Comparison of ENCODE assay signal across 16 cellular contexts in genomic region chr1:205681364-205681763, GRCh38. TPM values are rescaled to one million over a fixed set of nuclear protein-coding genes. Genes with fewer than 3 reads are reported as not detected.
A peak's percentile ranks its signal among the peaks of the same experiment; 100 is the strongest.
DNase-seq lines count a peak whose midpoint lies in the region; ATAC-seq, FAIRE-seq and TF ChIP-seq lines count a peak whose summit lies in the region.
"Had no signal": no experiment of that assay in that cellular context is flagged by ENCODE, and none has a peak within 500 bp of the region (broad histone marks: within the 10 kb centered on the region; RNA-seq: fewer than 3 reads in every experiment).

No MANE protein-coding gene starts in this region.

- no peak overlapping the region for H4K5ac ChIP-seq in H1 (ENCODE audit: insufficient read length, low read depth, low read length)

- TF ChIP-seq EP300 in H1 (IDR thresholded peaks at IDR 0.05; ENCODE audit: borderline replicate concordance in 1 of 2, low read depth in 2 of 2, low read length in 2 of 2), result no peak

- POLR2A ChIA-PET in H1 (lab: Charles Lee; ENCODE audit: partially characterized antibody), result interaction anchor here (1.8 to 5.4 kb wide), 6 partner anchors 11 to 50 kb away, joined by 11 to 49 read pairs (median 12); partner anchors contain the start of gene ELK4

- no peaks in the 10 kb centered on the region for H3K27me3 ChIP-seq in Loucy (ENCODE audit: insufficient read depth, low read length, poor library complexity, severe bottlenecking)
- H3K27me3 ChIP-seq in H1 (replicated peaks in 1 of 4; ENCODE audit: control insufficient read depth in 3 of 4, extremely low read depth in 1 of 4, insufficient read depth in 3 of 4, low read length in 3 of 4), result peaks cover 0 to 11% (median 2%) of the 10 kb centered on the region in 4 experiments; a peak in 2 of 7 replicates

- H3K4me1 ChIP-seq in Loucy (ENCODE audit: insufficient read depth, low read length, poor library complexity, severe bottlenecking) (peaks cover 40% of the 10 kb centered on the region), H1 (replicated peaks in 1 of 4; ENCODE audit: control insufficient read depth in 3 of 4, insufficient read depth in 4 of 4, low read length in 3 of 4) (peaks cover 4 to 21% (median 12%) of the 10 kb centered on the region in 4 experiments)

- H3K4ac ChIP-seq in H1 (replicated peaks; ENCODE audit: insufficient read length, low read depth, low read length), result no peak overlapping the region

- no peaks in the 10 kb centered on the region for H3K9me3 ChIP-seq in Loucy (ENCODE audit: insufficient read depth, low read depth, low read length)
- no peaks in the 10 kb centered on the region for H3K9me3 ChIP-seq in H1 (ENCODE audit: insufficient read depth in 2 of 2, low read depth in 1 of 2, low read length in 1 of 2)
- H3K9me3 ChIP-seq: BLaER1 treated with 17β-estradiol and CSF1 and Interleukin-3, amounts not matched to agents 10 nM and 100 nM had no signal

- H3K79me1 ChIP-seq in H1 (ENCODE audit: low read depth, low read length), result peaks cover 6% of the 10 kb centered on the region; the same call in 1 of the 2 replicates

- H4K91ac ChIP-seq in H1 (replicated peaks; ENCODE audit: insufficient read length, low read length), result no peak overlapping the region

- FAIRE-seq in H1 (lab: Jason Lieb, UNC), result no peak

- H4K20me1 ChIP-seq in Loucy (ENCODE audit: insufficient read depth, low read length, poor library complexity, severe bottlenecking) (peaks cover 4% of the 10 kb centered on the region), H1 (replicated peaks in 1 of 2; ENCODE audit: control insufficient read depth in 1 of 2, insufficient read depth in 2 of 2, low read length in 2 of 2) (peaks cover 0 to 6% of the 10 kb centered on the region in 2 experiments)

- no peaks in the 10 kb centered on the region for H3K9me2 ChIP-seq in Loucy (replicated peaks; ENCODE audit: low read depth, low read length)

- CTCF ChIA-PET in H1 (lab: Charles Lee; ENCODE audit: partially characterized antibody), result interaction anchor here (1.1 to 17.5 kb wide), 9 partner anchors 9 to 235 kb away, joined by 3 to 378 read pairs (median 4); no protein-coding TSS in a partner anchor

- H3F3A ChIP-seq in Loucy (ENCODE audit: low read depth), result 0 out of 2 replicates have a peak, but pooled peaks cover 2% of the 10 kb centered on the region

- H3K9me3 Mint-ChIP-seq in T-helper 2 cell treated with Interferon-gamma antibody and Interleukin-4, amounts not matched to agents 5 μg/mL and 100 μg/mL, for 36 hours, result no peaks in the 10 kb centered on the region
- H3K9me3 Mint-ChIP-seq in osteocyte (ENCODE audit: unreplicated experiment), result no peaks in the 10 kb centered on the region
- H3K9me3 Mint-ChIP-seq: activated CD4-positive, alpha-beta T cell treated with anti-CD3 and anti-CD28 coated beads, Interleukin-2, amount 10 ng/mL, durations not matched to agents 7 days and 5 days; activated naive CD8-positive, alpha-beta T cell treated with anti-CD3 and anti-CD28 coated beads, Interleukin-2, amount 50 U/mL, for 24 hours had no signal

- no peak overlapping the region for H2BK5ac ChIP-seq in H1 (ENCODE audit: low read depth, low read length)

- H3K4me3 Mint-ChIP-seq in T-helper 2 cell treated with Interferon-gamma antibody and Interleukin-4, amounts not matched to agents 5 μg/mL and 100 μg/mL, for 36 hours, result peak overlapping the region; percentile 71
- no peak overlapping the region for H3K4me3 Mint-ChIP-seq in osteocyte (ENCODE audit: unreplicated experiment)

- H3K4me2 ChIP-seq in Loucy (ENCODE audit: low read depth, low read length, poor library complexity, severe bottlenecking) (peak overlapping the region; percentile 98), H1 (ENCODE audit: insufficient read depth in 1 of 2, low read depth in 2 of 2, low read length in 2 of 2) (peak overlapping the region in 1 of 2 experiments; percentile 83; a peak in 1 of 4 replicates)

- TF ChIP-seq CTCF in Loucy (conservative IDR thresholded peaks at IDR 0.05; ENCODE audit: low read length) (0 out of 2 replicates have a peak, but pooled peaks have one; percentile 9), H1 (IDR thresholded peaks at IDR 0.05; ENCODE audit: control extremely low read depth in 1 of 3, insufficient read depth in 1 of 3, low read depth in 1 of 3, low read length in 3 of 3) (no peak), osteocyte (IDR thresholded peaks at IDR 0.05) (no peak)

- peak overlapping the region; percentile 81; the same call in 1 of the 2 replicates for H2BK15ac ChIP-seq in H1 (ENCODE audit: low read length)

- TF ChIP-seq POLR2A in H1 (IDR thresholded peaks at IDR 0.05; ENCODE audit: control extremely low read depth in 1 of 2, low read depth in 2 of 2, low read length in 2 of 2), result no peak

- H3K9ac ChIP-seq in Loucy (ENCODE audit: low read depth, low read length, poor library complexity, severe bottlenecking) (no peak overlapping the region), H1 (replicated peaks in 1 of 4; ENCODE audit: extremely low read depth in 1 of 4, low read depth in 3 of 4, low read length in 3 of 4) (no peak overlapping the region)

- no peak overlapping the region for H2BK120ac ChIP-seq in H1 (replicated peaks; ENCODE audit: low read depth, low read length)

- no peak overlapping the region for H3K56ac ChIP-seq in H1 (replicated peaks; ENCODE audit: insufficient read length, low read depth, low read length)

- H3K27me3 Mint-ChIP-seq in T-helper 2 cell treated with Interferon-gamma antibody and Interleukin-4, amounts not matched to agents 5 μg/mL and 100 μg/mL, for 36 hours (ENCODE audit: low read depth), result peaks cover 16% of the 10 kb centered on the region
- H3K27me3 Mint-ChIP-seq in osteocyte (ENCODE audit: unreplicated experiment), result no peaks in the 10 kb centered on the region

- no peak overlapping the region for H2BK12ac ChIP-seq in H1 (ENCODE audit: low read depth, low read length)

- no peak for ATAC-seq in GM21381 (IDR thresholded peaks at IDR 0.05; ENCODE audit: unreplicated experiment)
- ATAC-seq: activated naive CD8-positive, alpha-beta T cell treated with anti-CD3 and anti-CD28 coated beads, Interleukin-2, amount 50 U/mL, for 24 hours had no signal

- H2BK20ac ChIP-seq in H1 (ENCODE audit: low read length), result no peak overlapping the region

- no peaks in the 10 kb centered on the region for H3K36me3 Mint-ChIP-seq in T-helper 2 cell treated with Interferon-gamma antibody and Interleukin-4, amounts not matched to agents 5 μg/mL and 100 μg/mL, for 36 hours (ENCODE audit: low read depth)
- no peaks in the 10 kb centered on the region for H3K36me3 Mint-ChIP-seq in osteocyte (ENCODE audit: unreplicated experiment)

- peaks cover 3% of the 10 kb centered on the region for H3K4me1 Mint-ChIP-seq in T-helper 2 cell treated with Interferon-gamma antibody and Interleukin-4, amounts not matched to agents 5 μg/mL and 100 μg/mL, for 36 hours (ENCODE audit: low read depth)
- H3K4me1 Mint-ChIP-seq in osteocyte (ENCODE audit: unreplicated experiment), result peaks cover 11% of the 10 kb centered on the region

- H2AFZ ChIP-seq in Loucy (ENCODE audit: low read length) (no peak overlapping the region), H1 (ENCODE audit: low read length) (no peak overlapping the region)

- no peaks in the 10 kb centered on the region for H3K36me3 ChIP-seq in Loucy (ENCODE audit: insufficient read depth, low read length)
- H3K36me3 ChIP-seq in H1 (ENCODE audit: control insufficient read depth in 2 of 4, insufficient read depth in 4 of 4, low read length in 3 of 4), result no peaks in the 10 kb centered on the region
- H3K36me3 ChIP-seq: BLaER1 treated with 17β-estradiol and CSF1 and Interleukin-3, amounts not matched to agents 10 nM and 100 nM had no signal

- peaks cover 31% of the 10 kb centered on the region for H3K79me2 ChIP-seq in Loucy (ENCODE audit: insufficient read depth, low read length)
- H3K79me2 ChIP-seq in H1 (ENCODE audit: control insufficient read depth in 1 of 2, insufficient read depth in 2 of 2, low read length in 2 of 2), result peaks cover 0 to 26% of the 10 kb centered on the region in 2 experiments; a peak in 3 of 4 replicates

- H3K18ac ChIP-seq in H1 (ENCODE audit: extremely low read depth, low read length), result no peak overlapping the region; the same call in 1 of the 2 replicates

- no peak overlapping the region for H3K27ac Mint-ChIP-seq in T-helper 2 cell treated with Interferon-gamma antibody and Interleukin-4, amounts not matched to agents 5 μg/mL and 100 μg/mL, for 36 hours
- peak overlapping the region; percentile 21 for H3K27ac Mint-ChIP-seq in osteocyte (ENCODE audit: unreplicated experiment)
- H3K27ac Mint-ChIP-seq: activated CD4-positive, alpha-beta T cell treated with anti-CD3 and anti-CD28 coated beads, Interleukin-2, amount 10 ng/mL, durations not matched to agents 7 days and 5 days had no signal

- no peak overlapping the region for H4K8ac ChIP-seq in H1 (ENCODE audit: extremely low read depth, insufficient read depth, low read length)

- TF ChIP-seq RAD21 in H1 (IDR thresholded peaks at IDR 0.05 in 1 of 2, conservative IDR thresholded peaks at IDR 0.05 in 1 of 2; ENCODE audit: low read depth in 2 of 2, low read length in 2 of 2), result no peak

- peaks cover 11% of the 10 kb centered on the region for H3K23me2 ChIP-seq in H1 (ENCODE audit: low read depth, low read length)

- no peak overlapping the region for H3K14ac ChIP-seq in H1 (ENCODE audit: insufficient read length)

- no peak for DNase-seq in T-helper 2 cell treated with Interferon-gamma antibody and Interleukin-4, amounts not matched to agents 5 μg/mL and 100 μg/mL, for 36 hours (ENCODE audit: low spot score)
- DNase-seq in T-helper 2 cell (no peak), H1 (ENCODE audit: low read depth in 1 of 2, low spot score in 2 of 2) (no peak), osteocyte (ENCODE audit: extremely low spot score, unreplicated experiment) (no peak), AML-193 (lab: John Stamatoyannopoulos, UW) (no peak), GM19238 (ENCODE audit: insufficient read length, low spot score) (no peak)
- DNase-seq: activated CD4-positive, alpha-beta T cell treated with anti-CD3 and anti-CD28 coated beads, Interleukin-2, amount 10 ng/mL, durations not matched to agents 7 days and 5 days; activated naive CD8-positive, alpha-beta T cell treated with anti-CD3 and anti-CD28 coated beads, Interleukin-2, amount 50 U/mL, for 24 hours; DND-41; head of caudate nucleus; NCI-H1417 treated with DMSO at 0.1 percent for 48 hours; stimulated activated CD8-positive, alpha-beta memory T cell treated with anti-CD3 and anti-CD28 coated beads, Interleukin-4, amount 100 ng/mL, for 48 hours had no signal

- H3K4me3 ChIP-seq in Loucy (ENCODE audit: low read length, poor library complexity, severe bottlenecking), result no peak overlapping the region
- no peak overlapping the region for H3K4me3 ChIP-seq in H1 (ENCODE audit: extremely low read depth in 1 of 4, insufficient read depth in 2 of 4, low read depth in 3 of 4, low read length in 4 of 4)
- H3K4me3 ChIP-seq: lung had no signal

- no peak overlapping the region for H3K27ac ChIP-seq in H1 (ENCODE audit: low read depth, low read length)
- H3K27ac ChIP-seq: BLaER1 treated with 17β-estradiol and CSF1 and Interleukin-3, amounts not matched to agents 10 nM and 100 nM had no signal

- H2AK5ac ChIP-seq in H1 (ENCODE audit: low read depth, low read length), result no peak overlapping the region

- WGBS in H1 (ENCODE audit: extremely low coverage in 1 of 2, insufficient coverage in 1 of 2, insufficient read length in 1 of 2, insufficient replicate concordance in 2 of 2, low coverage in 1 of 2, low lambda C conversion rate in 2 of 2, missing lambda C conversion rate in 1 of 2), 2 experiments, result 91% methylated on average over 3 of the region's 3 CpGs; no CpG with 5 or more reads in 1 of the 2 experiments

- H3K23ac ChIP-seq in H1 (ENCODE audit: insufficient read length), result no peak overlapping the region

RNA-seq across cellular contexts. Expression of gene SLC45A3, which starts 1.1 kb away (rescaled TPM):
- 12.5 and 13.0 TPM in 2 replicates for total RNA-seq in H1 (2021; fragmentation: NEBNext Ultra II Directional; extraction: Animal tissue kit (Norgen Biotek cat#: 25700))
- 14.3 and 19.7 TPM in 2 replicates for polyA plus RNA-seq in H1 (2011; rRNA removed)
- 17.4 TPM for polyA plus RNA-seq in H1 (2011; cell fraction: cytosol; rRNA removed)
- 38.5 TPM for polyA plus RNA-seq in H1 (2011; cell fraction: nucleus; rRNA removed)
- polyA plus RNA-seq in H1 (2012, experiment 1 of 2), result 8.3 to 13.3 TPM (median 12.8 TPM) in 4 replicates
- polyA plus RNA-seq in H1 (2012, experiment 2 of 2), result 12.2 TPM
- polyA plus RNA-seq in H1 (2013, experiment 1 of 2), result 12.9 TPM
- polyA plus RNA-seq in H1 (2013, experiment 2 of 2), result 13.1 TPM
- 9.2 and 9.9 TPM in 2 replicates for polyA minus RNA-seq in H1 (2011; rRNA and poly(A)+ RNA removed)
- 7.6 TPM for polyA minus RNA-seq in H1 (2011; cell fraction: cytosol; rRNA and poly(A)+ RNA removed)
- 12.6 TPM for polyA minus RNA-seq in H1 (2011; cell fraction: nucleus; rRNA and poly(A)+ RNA removed)
- 1.1 and 1.6 TPM in 2 replicates for total RNA-seq in osteocyte

RNA-seq across cellular contexts. Expression of gene ELK4, which starts 49.6 kb away (rescaled TPM):
- 23.3 and 26.3 TPM in 2 replicates for total RNA-seq in H1 (2021; fragmentation: NEBNext Ultra II Directional; extraction: Animal tissue kit (Norgen Biotek cat#: 25700))
- polyA plus RNA-seq in H1 (2011; rRNA removed), result 2.5 and 2.9 TPM in 2 replicates
- polyA plus RNA-seq in H1 (2011; cell fraction: cytosol; rRNA removed), result 4.0 TPM
- 4.1 TPM for polyA plus RNA-seq in H1 (2011; cell fraction: nucleus; rRNA removed)
- polyA plus RNA-seq in H1 (2012, experiment 1 of 2), result 4.2 to 7.4 TPM (median 5.9 TPM) in 4 replicates
- polyA plus RNA-seq in H1 (2012, experiment 2 of 2), result 1.6 TPM
- polyA plus RNA-seq in H1 (2013, experiment 1 of 2), result 9.6 TPM
- polyA plus RNA-seq in H1 (2013, experiment 2 of 2), result 8.7 TPM
- polyA minus RNA-seq in H1 (2011; rRNA and poly(A)+ RNA removed), result 11.5 and 11.6 TPM in 2 replicates
- 6.1 TPM for polyA minus RNA-seq in H1 (2011; cell fraction: cytosol; rRNA and poly(A)+ RNA removed)
- 13.7 TPM for polyA minus RNA-seq in H1 (2011; cell fraction: nucleus; rRNA and poly(A)+ RNA removed)
- total RNA-seq in osteocyte, result 46.4 and 50.4 TPM in 2 replicates
